Comparison of ENCODE assay signal across 7 cellular contexts in genomic region chr5:141415272-141415613, GRCh38. TPM values are rescaled to one million over a fixed set of nuclear protein-coding genes. Genes with fewer than 3 reads are reported as not detected.
DNase-seq lines count a peak whose midpoint lies in the region; ATAC-seq and TF ChIP-seq lines count a peak whose summit lies in the region.
"Not testable (repeated sequence)": the region's sequence is repeated elsewhere in the genome, so short reads cannot be mapped to it uniquely, and the experiment has no call there.

No MANE protein-coding gene starts in this region.

- CTCF ChIA-PET in CD4-positive, alpha-beta T cell (lab: Charles Lee), result interaction anchor here (1.1 to 3.0 kb wide), 2 partner anchors 95 to 110 kb away, joined by 3 to 15 read pairs; partner anchors contain the start of gene TAF7
- CTCF ChIA-PET in activated CD8-positive, alpha-beta T cell treated with anti-CD3 and anti-CD28 coated beads for 36 hours (lab: Charles Lee), result interaction anchor here (0.9 to 3.9 kb wide), 5 partner anchors 59 to 148 kb away, joined by 3 to 17 read pairs (median 4); partner anchors contain the start of genes PCDHGA3 and PCDHGB1

- TF ChIP-seq CTCF in CD4-positive, alpha-beta T cell (IDR thresholded peaks at IDR 0.05); activated CD8-positive, alpha-beta T cell treated with anti-CD3 and anti-CD28 coated beads for 36 hours (IDR thresholded peaks at IDR 0.05); nephron progenitor cell (IDR thresholded peaks at IDR 0.05): not testable (repeated sequence)

- DNase-seq in CD4-positive, alpha-beta T cell; activated CD8-positive, alpha-beta T cell treated with anti-CD3 and anti-CD28 coated beads for 36 hours; immature natural killer cell; nephron progenitor cell; stimulated activated naive CD8-positive, alpha-beta T cell treated with anti-CD3 and anti-CD28 coated beads, Interleukin-15, amount 100 ng/mL, for 72 hours: not testable (repeated sequence)

- intact Hi-C loops in CD4-positive, alpha-beta T cell (cut with DNase I, micrococcal nuclease), result loop anchor here in 1 of 2 experiments (5.0 to 10.0 kb wide), 3 partner anchors 33 to 90 kb away; partner anchors contain the start of genes PCDHGA5, PCDHGA7 and TAF7
- intact Hi-C loops in activated CD8-positive, alpha-beta T cell treated with anti-CD3 and anti-CD28 coated beads for 36 hours (cut with micrococcal nuclease), result not testable (repeated sequence)

- H3K9me3 Mint-ChIP-seq in CD4-positive, alpha-beta T cell, result peaks cover 22% of the 10 kb centered on the region
- peaks cover 24% of the 10 kb centered on the region for H3K9me3 Mint-ChIP-seq in T-helper 1 cell treated with Interleukin-12 subunit alpha and Interleukin-12 subunit beta and Interleukin-4 antibody, amounts not matched to agents 30 μg/mL and 1 μg/mL, for 36 hours
- H3K9me3 Mint-ChIP-seq in activated CD8-positive, alpha-beta T cell treated with anti-CD3 and anti-CD28 coated beads for 36 hours, result peaks cover 31% of the 10 kb centered on the region
- peaks cover 15% of the 10 kb centered on the region for H3K9me3 Mint-ChIP-seq in activated naive CD4-positive, alpha-beta T cell treated with anti-CD3 and anti-CD28 coated beads, Interleukin-2, amount 50 U/mL, for 24 hours
- peaks cover 12 to 42% (median 22%) of the 10 kb centered on the region in 6 donors for H3K9me3 Mint-ChIP-seq in immature natural killer cell
- H3K9me3 Mint-ChIP-seq in nephron progenitor cell, result peaks cover 99% of the 10 kb centered on the region
- peaks cover 10 to 21% of the 10 kb centered on the region in 2 donors for H3K9me3 Mint-ChIP-seq in stimulated activated naive CD8-positive, alpha-beta T cell treated with anti-CD3 and anti-CD28 coated beads, Interleukin-15, amount 100 ng/mL, for 72 hours

- POLR2A ChIA-PET in CD4-positive, alpha-beta T cell (lab: Charles Lee); activated CD8-positive, alpha-beta T cell treated with anti-CD3 and anti-CD28 coated beads for 36 hours (lab: Charles Lee): not testable (repeated sequence)

- H3K27ac Mint-ChIP-seq in CD4-positive, alpha-beta T cell; T-helper 1 cell treated with Interleukin-12 subunit alpha and Interleukin-12 subunit beta and Interleukin-4 antibody, amounts not matched to agents 30 μg/mL and 1 μg/mL, for 36 hours; activated CD8-positive, alpha-beta T cell treated with anti-CD3 and anti-CD28 coated beads for 36 hours; activated naive CD4-positive, alpha-beta T cell treated with anti-CD3 and anti-CD28 coated beads, Interleukin-2, amount 50 U/mL, for 24 hours; nephron progenitor cell; stimulated activated naive CD8-positive, alpha-beta T cell treated with anti-CD3 and anti-CD28 coated beads, Interleukin-15, amount 100 ng/mL, for 72 hours: not testable (repeated sequence)
- peak overlapping the region in 1 of 6 donors; percentile 15 for H3K27ac Mint-ChIP-seq in immature natural killer cell

- peaks cover 90% of the 10 kb centered on the region for H3K27me3 ChIP-seq in CD4-positive, alpha-beta T cell (ENCODE audit: control insufficient read depth, insufficient read depth, low read length)

- not testable (repeated sequence) for H3K27ac ChIP-seq in CD4-positive, alpha-beta T cell (ENCODE audit: low read depth, low read length)

- H3K4me3 Mint-ChIP-seq in CD4-positive, alpha-beta T cell, result peak overlapping the region; percentile 4
- peak overlapping the region; percentile 14 for H3K4me3 Mint-ChIP-seq in T-helper 1 cell treated with Interleukin-12 subunit alpha and Interleukin-12 subunit beta and Interleukin-4 antibody, amounts not matched to agents 30 μg/mL and 1 μg/mL, for 36 hours
- peak overlapping the region; percentile 32 for H3K4me3 Mint-ChIP-seq in activated CD8-positive, alpha-beta T cell treated with anti-CD3 and anti-CD28 coated beads for 36 hours
- H3K4me3 Mint-ChIP-seq in activated naive CD4-positive, alpha-beta T cell treated with anti-CD3 and anti-CD28 coated beads, Interleukin-2, amount 50 U/mL, for 24 hours, result peak overlapping the region; percentile 44
- H3K4me3 Mint-ChIP-seq in immature natural killer cell (peak overlapping the region; percentile 33 to 74 (median 59)), nephron progenitor cell (peak overlapping the region; percentile 25)
- H3K4me3 Mint-ChIP-seq in stimulated activated naive CD8-positive, alpha-beta T cell treated with anti-CD3 and anti-CD28 coated beads, Interleukin-15, amount 100 ng/mL, for 72 hours, result peak overlapping the region; percentile 39 to 55

- peaks cover 50% of the 10 kb centered on the region for H3K36me3 Mint-ChIP-seq in CD4-positive, alpha-beta T cell (ENCODE audit: low read depth)
- H3K36me3 Mint-ChIP-seq in T-helper 1 cell treated with Interleukin-12 subunit alpha and Interleukin-12 subunit beta and Interleukin-4 antibody, amounts not matched to agents 30 μg/mL and 1 μg/mL, for 36 hours (ENCODE audit: low read depth), result not testable (repeated sequence)
- peaks cover 31% of the 10 kb centered on the region for H3K36me3 Mint-ChIP-seq in activated CD8-positive, alpha-beta T cell treated with anti-CD3 and anti-CD28 coated beads for 36 hours (ENCODE audit: low read depth)
- H3K36me3 Mint-ChIP-seq in activated naive CD4-positive, alpha-beta T cell treated with anti-CD3 and anti-CD28 coated beads, Interleukin-2, amount 50 U/mL, for 24 hours, result peaks cover 25% of the 10 kb centered on the region
- H3K36me3 Mint-ChIP-seq in immature natural killer cell (peaks cover 2 to 24% (median 22%) of the 10 kb centered on the region in 3 donors), nephron progenitor cell (ENCODE audit: low read depth) (peaks cover 97% of the 10 kb centered on the region)

- H3K9me3 ChIP-seq in CD4-positive, alpha-beta T cell (ENCODE audit: control insufficient read depth, low read length), result peaks cover 28% of the 10 kb centered on the region

- H3K4me1 Mint-ChIP-seq in CD4-positive, alpha-beta T cell (ENCODE audit: low read depth), result peaks cover 27% of the 10 kb centered on the region
- peaks cover 14% of the 10 kb centered on the region for H3K4me1 Mint-ChIP-seq in T-helper 1 cell treated with Interleukin-12 subunit alpha and Interleukin-12 subunit beta and Interleukin-4 antibody, amounts not matched to agents 30 μg/mL and 1 μg/mL, for 36 hours (ENCODE audit: low read depth)
- peaks cover 16% of the 10 kb centered on the region for H3K4me1 Mint-ChIP-seq in activated CD8-positive, alpha-beta T cell treated with anti-CD3 and anti-CD28 coated beads for 36 hours (ENCODE audit: low read depth)
- H3K4me1 Mint-ChIP-seq in activated naive CD4-positive, alpha-beta T cell treated with anti-CD3 and anti-CD28 coated beads, Interleukin-2, amount 50 U/mL, for 24 hours, result peaks cover 17% of the 10 kb centered on the region
- peaks cover 39 to 65% of the 10 kb centered on the region in 2 donors for H3K4me1 Mint-ChIP-seq in immature natural killer cell
- H3K4me1 Mint-ChIP-seq in nephron progenitor cell, result peaks cover 16% of the 10 kb centered on the region
- peaks cover 35% of the 10 kb centered on the region for H3K4me1 Mint-ChIP-seq in stimulated activated naive CD8-positive, alpha-beta T cell treated with anti-CD3 and anti-CD28 coated beads, Interleukin-15, amount 100 ng/mL, for 72 hours

- H3K27me3 Mint-ChIP-seq in CD4-positive, alpha-beta T cell, result peaks cover 81% of the 10 kb centered on the region
- peaks cover 66% of the 10 kb centered on the region for H3K27me3 Mint-ChIP-seq in T-helper 1 cell treated with Interleukin-12 subunit alpha and Interleukin-12 subunit beta and Interleukin-4 antibody, amounts not matched to agents 30 μg/mL and 1 μg/mL, for 36 hours (ENCODE audit: low read depth)
- H3K27me3 Mint-ChIP-seq in activated CD8-positive, alpha-beta T cell treated with anti-CD3 and anti-CD28 coated beads for 36 hours, result peaks cover 68% of the 10 kb centered on the region
- peaks cover 52% of the 10 kb centered on the region for H3K27me3 Mint-ChIP-seq in activated naive CD4-positive, alpha-beta T cell treated with anti-CD3 and anti-CD28 coated beads, Interleukin-2, amount 50 U/mL, for 24 hours
- H3K27me3 Mint-ChIP-seq in immature natural killer cell (ENCODE audit: low read depth in 3 of 3) (peaks cover 52 to 63% (median 54%) of the 10 kb centered on the region in 3 donors), nephron progenitor cell (ENCODE audit: low read depth, poor library complexity) (peaks cover 25% of the 10 kb centered on the region)
- peaks cover 82% of the 10 kb centered on the region for H3K27me3 Mint-ChIP-seq in stimulated activated naive CD8-positive, alpha-beta T cell treated with anti-CD3 and anti-CD28 coated beads, Interleukin-15, amount 100 ng/mL, for 72 hours

- ATAC-seq in CD4-positive, alpha-beta T cell (ENCODE audit: poor library complexity); activated CD8-positive, alpha-beta T cell treated with anti-CD3 and anti-CD28 coated beads for 36 hours; stimulated activated naive CD8-positive, alpha-beta T cell treated with anti-CD3 and anti-CD28 coated beads, Interleukin-15, amount 100 ng/mL, for 72 hours: not testable (repeated sequence)

RNA-seq across cellular contexts. Expression of gene PCDHGB7, which starts 2.2 kb away (rescaled TPM):
- not detected for total RNA-seq in CD4-positive, alpha-beta T cell
- not detected for total RNA-seq in activated CD8-positive, alpha-beta T cell treated with anti-CD3 and anti-CD28 coated beads for 36 hours
- under 1 TPM in 1 of 3 donors, not detected in 2; 0.13 TPM for polyA plus RNA-seq in immature natural killer cell

RNA-seq across cellular contexts. Expression of gene PCDHGA10, which starts 2.5 kb away (rescaled TPM):
- under 1 TPM in 1 of 2 experiments, not detected in 1; 0.08 TPM for total RNA-seq in CD4-positive, alpha-beta T cell
- not detected for total RNA-seq in activated CD8-positive, alpha-beta T cell treated with anti-CD3 and anti-CD28 coated beads for 36 hours
- polyA plus RNA-seq in immature natural killer cell, result under 1 TPM in 1 of 3 donors, not detected in 2; 0.43 TPM

RNA-seq across cellular contexts. Expression of gene PCDHGA11, which starts 5.6 kb away (rescaled TPM):
- total RNA-seq in CD4-positive, alpha-beta T cell, result not detected
- not detected for total RNA-seq in activated CD8-positive, alpha-beta T cell treated with anti-CD3 and anti-CD28 coated beads for 36 hours
- polyA plus RNA-seq in immature natural killer cell, result under 1 TPM in 1 of 3 donors, not detected in 2; 0.11 TPM

RNA-seq across cellular contexts. Expression of gene PCDHGB6, which starts 7.4 kb away (rescaled TPM):
- under 1 TPM in 1 of 2 experiments, not detected in 1; 0.06 TPM for total RNA-seq in CD4-positive, alpha-beta T cell
- total RNA-seq in activated CD8-positive, alpha-beta T cell treated with anti-CD3 and anti-CD28 coated beads for 36 hours, result under 1 TPM in 1 of 2 experiments, not detected in 1; 0.09 TPM
- 1 to 10 TPM in 1 of 3 donors, under 1 TPM in 1, not detected in 1; 0.38 to 1.9 TPM for polyA plus RNA-seq in immature natural killer cell

RNA-seq across cellular contexts. Expression of gene PCDHGA9, which starts 12.7 kb away (rescaled TPM):
- total RNA-seq in CD4-positive, alpha-beta T cell, result not detected
- total RNA-seq in activated CD8-positive, alpha-beta T cell treated with anti-CD3 and anti-CD28 coated beads for 36 hours, result under 1 TPM in 1 of 2 experiments, not detected in 1; 0.09 TPM
- polyA plus RNA-seq in immature natural killer cell, result under 1 TPM in 1 of 3 donors, not detected in 2; 0.04 TPM

Comparison
In these comparisons a context has a peak if more than half of its experiments do, and no peak if none do; other contexts are left out.
1. H3K4me3 Mint-ChIP-seq: peak in every context shown above with its lines; median percentile 59 in immature natural killer cell; 47 in stimulated activated naive CD8-positive, alpha-beta T cell treated with anti-CD3 and anti-CD28 coated beads, Interleukin-15, amount 100 ng/mL, for 72 hours; 44 in activated naive CD4-positive, alpha-beta T cell treated with anti-CD3 and anti-CD28 coated beads, Interleukin-2, amount 50 U/mL, for 24 hours; 32 in activated CD8-positive, alpha-beta T cell treated with anti-CD3 and anti-CD28 coated beads for 36 hours; 25 in nephron progenitor cell; 14 in T-helper 1 cell treated with Interleukin-12 subunit alpha and Interleukin-12 subunit beta and Interleukin-4 antibody, amounts not matched to agents 30 μg/mL and 1 μg/mL, for 36 hours; 4 in CD4-positive, alpha-beta T cell.